In the genomic region with DNA sequence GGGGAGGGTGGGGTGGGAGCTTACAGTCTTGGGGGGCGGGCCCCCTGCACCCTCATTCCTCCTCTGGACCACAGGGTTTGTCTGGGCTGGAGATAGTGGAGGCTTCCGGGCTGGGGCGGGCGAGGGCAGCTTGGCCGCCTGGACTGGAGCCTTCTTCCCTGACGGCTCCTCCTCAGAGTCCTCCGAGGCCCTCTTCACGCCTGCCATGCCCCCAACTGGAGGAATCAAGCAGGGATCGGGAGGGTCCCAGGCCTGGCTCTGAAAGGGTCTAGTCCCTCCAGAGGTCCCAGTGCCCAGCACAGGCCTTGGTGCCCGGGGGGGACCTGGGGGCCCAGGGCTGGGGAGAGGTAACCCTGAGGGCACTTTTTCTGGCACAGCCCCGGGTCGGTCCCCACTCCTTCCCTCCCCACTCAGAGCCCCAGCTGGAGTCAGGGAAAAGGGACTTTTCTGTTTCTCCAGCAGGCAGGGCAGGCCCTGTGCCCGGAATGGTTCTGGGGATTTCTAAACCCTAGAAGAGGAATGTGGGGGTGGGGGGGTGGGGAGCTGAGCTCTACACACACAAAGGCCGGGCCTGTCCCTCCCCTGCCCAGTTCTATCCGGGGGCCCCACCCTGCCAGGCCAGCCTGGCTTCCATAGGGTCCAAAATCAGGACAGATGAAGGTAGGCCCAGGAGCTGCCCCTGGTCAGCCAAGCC, we compare ENCODE assay signal across 14 cellular contexts. TPM values are rescaled to one million over a fixed set of nuclear protein-coding genes. Genes with fewer than 3 reads are reported as not detected.
DNase-seq lines count a peak whose midpoint lies in the region; ATAC-seq and TF ChIP-seq lines count a peak whose summit lies in the region.
"Had no signal": no experiment of that assay in that cellular context is flagged by ENCODE, and none has a peak within 500 bp of the region (broad histone marks: within the 10 kb centered on the region; RNA-seq: fewer than 3 reads in every experiment).

No MANE protein-coding gene starts in this region.

- no peak overlapping the region for H3K4me3 Mint-ChIP-seq in T-helper 2 cell treated with Interferon-gamma antibody and Interleukin-4, amounts not matched to agents 5 μg/mL and 100 μg/mL, for 36 hours
- no peak overlapping the region for H3K4me3 Mint-ChIP-seq in CD8-positive, alpha-beta T cell
- H3K4me3 Mint-ChIP-seq: stimulated activated naive CD8-positive, alpha-beta T cell treated with anti-CD3 and anti-CD28 coated beads, Interleukin-15, Interleukin-2, amounts not matched to agents 100 ng/mL and 50 ng/mL, for 24 hours had no signal

- H3K36me3 Mint-ChIP-seq in T-helper 2 cell treated with Interferon-gamma antibody and Interleukin-4, amounts not matched to agents 5 μg/mL and 100 μg/mL, for 36 hours (ENCODE audit: low read depth): no peaks in the 10 kb centered on the region
- H3K36me3 Mint-ChIP-seq in CD8-positive, alpha-beta T cell: no peaks in the 10 kb centered on the region
- H3K36me3 Mint-ChIP-seq: activated naive CD4-positive, alpha-beta T cell treated with anti-CD3 and anti-CD28 coated beads, Interleukin-2, amount 50 U/mL, for 72 hours had no signal

- H3K4me1 Mint-ChIP-seq in T-helper 2 cell treated with Interferon-gamma antibody and Interleukin-4, amounts not matched to agents 5 μg/mL and 100 μg/mL, for 36 hours (ENCODE audit: low read depth): no peaks in the 10 kb centered on the region
- H3K4me1 Mint-ChIP-seq in CD8-positive, alpha-beta T cell (ENCODE audit: low read depth): no peaks in the 10 kb centered on the region

- in situ Hi-C loops in HAP-1 (cut with MboI; ENCODE audit: low sequenced_read_pairs): no loop called here

- WGBS in right cardiac atrium: 61% methylated on average over 15 of the region's 15 CpGs

- H3K9me3 ChIP-seq in right cardiac atrium (ENCODE audit: control insufficient read depth, low read length) (no peaks in the 10 kb centered on the region), HAP-1 (no peaks in the 10 kb centered on the region)
- no peaks in the 10 kb centered on the region for H3K9me3 ChIP-seq in CD8-positive, alpha-beta T cell (ENCODE audit: low read length)
- H3K9me3 ChIP-seq: right lobe of liver had no signal

- H3K4me3 ChIP-seq in right cardiac atrium (ENCODE audit: low read length) (no peak overlapping the region), fibroblast of pulmonary artery (replicated peaks; ENCODE audit: low read depth, low read length) (no peak overlapping the region), HAP-1 (no peak overlapping the region)
- no peak overlapping the region for H3K4me3 ChIP-seq in CD8-positive, alpha-beta T cell (ENCODE audit: low read depth, low read length)
- H3K4me3 ChIP-seq: right lobe of liver had no signal

- CTCF ChIA-PET in CD8-positive, alpha-beta T cell (lab: Charles Lee): interaction anchor here (1.4 to 2.0 kb wide), 2 partner anchors 15 to 26 kb away, joined by 5 to 7 read pairs; no protein-coding TSS in a partner anchor

- H3K27me3 Mint-ChIP-seq in T-helper 2 cell treated with Interferon-gamma antibody and Interleukin-4, amounts not matched to agents 5 μg/mL and 100 μg/mL, for 36 hours (ENCODE audit: low read depth): no peaks in the 10 kb centered on the region
- H3K27me3 Mint-ChIP-seq in CD8-positive, alpha-beta T cell (ENCODE audit: low read depth): no peaks in the 10 kb centered on the region
- H3K27me3 Mint-ChIP-seq: stimulated activated naive CD8-positive, alpha-beta T cell treated with anti-CD3 and anti-CD28 coated beads, Interleukin-15, Interleukin-2, amounts not matched to agents 100 ng/mL and 50 ng/mL, for 24 hours had no signal

- intact Hi-C loops in right cardiac atrium (cut with DNase I) (no loop called here), Right ventricle myocardium inferior (cut with DNase I) (no loop called here)
- intact Hi-C loops in CD8-positive, alpha-beta T cell (cut with DNase I, micrococcal nuclease): no loop called here

- peak; percentile 8 to 19 for ATAC-seq in right cardiac atrium
- no peak for ATAC-seq in Right ventricle myocardium inferior
- ATAC-seq in GM18505 (IDR thresholded peaks at IDR 0.05; ENCODE audit: unreplicated experiment): no peak
- ATAC-seq in CD8-positive, alpha-beta T cell: no peak

- H3K27ac ChIP-seq in right cardiac atrium (ENCODE audit: low read length): no peak overlapping the region
- H3K27ac ChIP-seq in CD8-positive, alpha-beta T cell (ENCODE audit: low read depth, low read length): no peak overlapping the region

- no peak overlapping the region for H3K27ac Mint-ChIP-seq in T-helper 2 cell treated with Interferon-gamma antibody and Interleukin-4, amounts not matched to agents 5 μg/mL and 100 μg/mL, for 36 hours
- H3K27ac Mint-ChIP-seq in CD8-positive, alpha-beta T cell: no peak overlapping the region
- H3K27ac Mint-ChIP-seq: activated naive CD4-positive, alpha-beta T cell treated with anti-CD3 and anti-CD28 coated beads, Interleukin-2, amount 50 U/mL, for 72 hours; stimulated activated naive CD8-positive, alpha-beta T cell treated with anti-CD3 and anti-CD28 coated beads, Interleukin-15, Interleukin-2, amounts not matched to agents 100 ng/mL and 50 ng/mL, for 24 hours had no signal

- H3K4me1 ChIP-seq in right cardiac atrium (ENCODE audit: control insufficient read depth, insufficient read depth, low read length): no peaks in the 10 kb centered on the region
- no peaks in the 10 kb centered on the region for H3K4me1 ChIP-seq in HAP-1
- no peaks in the 10 kb centered on the region for H3K4me1 ChIP-seq in CD8-positive, alpha-beta T cell (ENCODE audit: insufficient read depth, low read length)

- peak; percentile 56 to 82 (median 80) for DNase-seq in right cardiac atrium
- no peak for DNase-seq in Right ventricle myocardium inferior (ENCODE audit: missing footprints)
- peak; percentile 41 for DNase-seq in fibroblast of pulmonary artery (ENCODE audit: low read depth)
- DNase-seq in occipital lobe (lab: John Stamatoyannopoulos, UW): peak; percentile 42
- no peak for DNase-seq in HAP-1 (ENCODE audit: low spot score in 2 of 2)
- DNase-seq in T-helper 2 cell treated with Interferon-gamma antibody and Interleukin-4, amounts not matched to agents 5 μg/mL and 100 μg/mL, for 36 hours (ENCODE audit: low spot score): no peak
- no peak for DNase-seq in CD8-positive, alpha-beta T cell
- DNase-seq: DMS 273 treated with DMSO at 0.1 percent for 48 hours, erythroblast, right lobe of liver, SW 1271 had no signal

- POLR2A ChIA-PET in CD8-positive, alpha-beta T cell (lab: Charles Lee): no interaction called here

- H3K27me3 ChIP-seq in right cardiac atrium (ENCODE audit: control insufficient read depth, insufficient read depth) (no peaks in the 10 kb centered on the region), HAP-1 (ENCODE audit: low read depth) (no peaks in the 10 kb centered on the region)
- no peaks in the 10 kb centered on the region for H3K27me3 ChIP-seq in CD8-positive, alpha-beta T cell (ENCODE audit: insufficient read depth, low read length)
- H3K27me3 ChIP-seq: right lobe of liver had no signal

- H3K9me3 Mint-ChIP-seq in T-helper 2 cell treated with Interferon-gamma antibody and Interleukin-4, amounts not matched to agents 5 μg/mL and 100 μg/mL, for 36 hours: no peaks in the 10 kb centered on the region
- H3K9me3 Mint-ChIP-seq in CD8-positive, alpha-beta T cell: no peaks in the 10 kb centered on the region
- H3K9me3 Mint-ChIP-seq: activated naive CD4-positive, alpha-beta T cell treated with anti-CD3 and anti-CD28 coated beads, Interleukin-2, amount 50 U/mL, for 72 hours; stimulated activated naive CD8-positive, alpha-beta T cell treated with anti-CD3 and anti-CD28 coated beads, Interleukin-15, Interleukin-2, amounts not matched to agents 100 ng/mL and 50 ng/mL, for 24 hours had no signal

- no peak for TF ChIP-seq POLR2A in GM18505 (IDR thresholded peaks at IDR 0.05; ENCODE audit: borderline replicate concordance, extremely low read depth, insufficient read depth, insufficient read length)

- H3K36me3 ChIP-seq in HAP-1 (replicated peaks): no peaks in the 10 kb centered on the region
- no peaks in the 10 kb centered on the region for H3K36me3 ChIP-seq in CD8-positive, alpha-beta T cell (ENCODE audit: insufficient read depth, low read length)
- H3K36me3 ChIP-seq: right lobe of liver had no signal

- no peak for TF ChIP-seq CTCF in fibroblast of pulmonary artery (IDR thresholded peaks at IDR 0.05; ENCODE audit: low read length, missing control alignments)
- TF ChIP-seq CTCF in CD8-positive, alpha-beta T cell (IDR thresholded peaks at IDR 0.05): no peak

RNA-seq across cellular contexts. Expression of a gene that starts 11.6 kb away (rescaled TPM):
- 10 to 100 TPM in 3 of 4 donors, 1 to 10 TPM in 1; 9.7 to 18.7 (median 13.4) TPM for total RNA-seq in right cardiac atrium
- polyA plus RNA-seq in right cardiac atrium: 13.0 TPM
- total RNA-seq in Right ventricle myocardium inferior: 9.0 TPM
- 4.2 TPM for total RNA-seq in occipital lobe
- 1 to 10 TPM; 1.2 to 2.1 TPM for total RNA-seq in CD8-positive, alpha-beta T cell

RNA-seq across cellular contexts. Expression of a gene that starts 56.5 kb away (rescaled TPM):
- 10 to 100 TPM; 30.6 to 48.3 (median 46.3) TPM for total RNA-seq in right cardiac atrium
- polyA plus RNA-seq in right cardiac atrium: 39.0 TPM
- total RNA-seq in Right ventricle myocardium inferior: 25.8 TPM
- 15.8 TPM for total RNA-seq in occipital lobe
- 100 to 1,000 TPM; 106 to 113 TPM for total RNA-seq in CD8-positive, alpha-beta T cell

Comparison
In these comparisons a context has a peak if more than half of its experiments do, and no peak if none do; other contexts are left out.
1. ATAC-seq: peak in right cardiac atrium (2 of 2); none in Right ventricle myocardium inferior (single experiment), GM18505 (single experiment) and CD8-positive, alpha-beta T cell (single experiment).
2. DNase-seq: peak in right cardiac atrium (3 of 3), fibroblast of pulmonary artery (single experiment) and occipital lobe (single experiment); none in Right ventricle myocardium inferior (single experiment), HAP-1 (0 of 2), T-helper 2 cell treated with Interferon-gamma antibody and Interleukin-4, amounts not matched to agents 5 μg/mL and 100 μg/mL, for 36 hours (single experiment) and CD8-positive, alpha-beta T cell (0 of 7).